ENCODE assay signal across 26 cellular contexts in genomic region chr6:138557147-138557546, GRCh38.
"Had no signal": no experiment of that assay in that cellular context is flagged by ENCODE, and none has a peak within 500 bp of the region (broad histone marks: within the 10 kb centered on the region; RNA-seq: fewer than 3 reads in every experiment).

No MANE protein-coding gene starts in this region.

- H3K27ac Mint-ChIP-seq: activated B cell treated with CpG ODN at 0.5 μM for 24 hours; activated CD4-positive, alpha-beta T cell treated with anti-CD3 and anti-CD28 coated beads, Interleukin-2, amount 10 ng/mL, durations not matched to agents 24 days and 14 days; activated CD8-positive, alpha-beta memory T cell treated with anti-CD3 and anti-CD28 coated beads, Interleukin-2, amount 10 ng/mL, durations not matched to agents 7 days and 5 days; activated naive CD4-positive, alpha-beta T cell treated with anti-CD3 and anti-CD28 coated beads, Interleukin-2, amount 50 U/mL, for 72 hours; activated naive CD8-positive, alpha-beta T cell treated with anti-CD3 and anti-CD28 coated beads, Interleukin-2, amount 50 U/mL, for 24 hours; T-helper 17 cell had no signal

- H3K36me3 Mint-ChIP-seq: activated CD8-positive, alpha-beta memory T cell treated with anti-CD3 and anti-CD28 coated beads, Interleukin-2, amount 10 ng/mL, durations not matched to agents 7 days and 5 days; activated naive CD4-positive, alpha-beta T cell treated with anti-CD3 and anti-CD28 coated beads, Interleukin-2, amount 50 U/mL, for 72 hours had no signal

- ATAC-seq: activated CD8-positive, alpha-beta memory T cell treated with anti-CD3 and anti-CD28 coated beads, Interleukin-2, amount 10 ng/mL, durations not matched to agents 7 days and 5 days; activated naive CD4-positive, alpha-beta T cell treated with anti-CD3 and anti-CD28 coated beads, Interleukin-2, amount 50 U/mL, for 72 hours; activated naive CD8-positive, alpha-beta T cell treated with anti-CD3 and anti-CD28 coated beads, Interleukin-2, amount 50 U/mL, for 24 hours; activated T-cell treated with anti-CD3 and anti-CD28 coated beads, Interleukin-2, amount 50 U/mL, for 4 hours; body of pancreas; T-helper 17 cell had no signal

- DNase-seq: activated B cell treated with CpG ODN at 0.5 μM for 24 hours; activated CD4-positive, alpha-beta T cell treated with anti-CD3 and anti-CD28 coated beads for 1 hour; activated CD4-positive, alpha-beta T cell treated with anti-CD3 and anti-CD28 coated beads, Interleukin-2, amount 10 ng/mL, durations not matched to agents 24 days and 14 days; activated CD4-positive, alpha-beta T cell treated with anti-CD3 and anti-CD28 coated beads, Interleukin-2, amount 50 U/mL, for 48 hours; activated CD8-positive, alpha-beta memory T cell treated with anti-CD3 and anti-CD28 coated beads, Interleukin-2, amount 10 ng/mL, durations not matched to agents 7 days and 5 days; activated effector memory CD4-positive, alpha-beta T cell treated with anti-CD3 and anti-CD28 coated beads, Interleukin-2, amount 50 U/mL, for 16 hours; activated naive CD4-positive, alpha-beta T cell treated with Interleukin-2 at 50 U/mL for 16 hours; activated naive CD8-positive, alpha-beta T cell treated with anti-CD3 and anti-CD28 coated beads, Interleukin-2, amount 50 U/mL, for 24 hours; activated T-cell treated with anti-CD3 and anti-CD28 coated beads, Interleukin-2, amount 50 U/mL, for 4 hours; amniotic stem cell; body of pancreas; NCI-H1048; NCI-H1417; NCI-H1694; NCI-H2029; NCI-H2107; NCI-H345; NCI-H510A; NCI-H526 treated with DMSO at 0.1 percent for 48 hours; NCI-H82; SIG-M5; T-helper 17 cell; T-helper 9 cell had no signal

- H3K4me1 Mint-ChIP-seq: activated CD4-positive, alpha-beta T cell treated with anti-CD3 and anti-CD28 coated beads, Interleukin-2, amount 10 ng/mL, durations not matched to agents 24 days and 14 days; activated CD8-positive, alpha-beta memory T cell treated with anti-CD3 and anti-CD28 coated beads, Interleukin-2, amount 10 ng/mL, durations not matched to agents 7 days and 5 days; activated naive CD8-positive, alpha-beta T cell treated with anti-CD3 and anti-CD28 coated beads, Interleukin-2, amount 50 U/mL, for 24 hours had no signal

- H3K4me3 ChIP-seq: ascending aorta, body of pancreas had no signal

- FAIRE-seq: bronchial epithelial cell had no signal

- H3K27me3 ChIP-seq: ascending aorta, body of pancreas had no signal

- H3K9me3 Mint-ChIP-seq: activated B cell treated with CpG ODN at 0.5 μM for 24 hours; activated CD4-positive, alpha-beta T cell treated with anti-CD3 and anti-CD28 coated beads, Interleukin-2, amount 10 ng/mL, durations not matched to agents 24 days and 14 days; activated naive CD4-positive, alpha-beta T cell treated with anti-CD3 and anti-CD28 coated beads, Interleukin-2, amount 50 U/mL, for 72 hours; activated naive CD8-positive, alpha-beta T cell treated with anti-CD3 and anti-CD28 coated beads, Interleukin-2, amount 50 U/mL, for 24 hours; activated T-cell treated with anti-CD3 and anti-CD28 coated beads, Interleukin-2, amount 50 U/mL, for 4 hours had no signal

- H3K36me3 ChIP-seq: ascending aorta had no signal

- H3K4me1 ChIP-seq: ascending aorta had no signal

- H3K27ac ChIP-seq: ascending aorta, body of pancreas had no signal

- H3K9me3 ChIP-seq: ascending aorta, body of pancreas had no signal

- H3K4me3 Mint-ChIP-seq: activated B cell treated with CpG ODN at 0.5 μM for 24 hours; activated CD4-positive, alpha-beta T cell treated with anti-CD3 and anti-CD28 coated beads, Interleukin-2, amount 10 ng/mL, durations not matched to agents 24 days and 14 days; activated CD8-positive, alpha-beta memory T cell treated with anti-CD3 and anti-CD28 coated beads, Interleukin-2, amount 10 ng/mL, durations not matched to agents 7 days and 5 days; activated naive CD8-positive, alpha-beta T cell treated with anti-CD3 and anti-CD28 coated beads, Interleukin-2, amount 50 U/mL, for 24 hours; activated T-cell treated with anti-CD3 and anti-CD28 coated beads, Interleukin-2, amount 50 U/mL, for 4 hours; T-helper 17 cell had no signal
